In the genomic region with DNA sequence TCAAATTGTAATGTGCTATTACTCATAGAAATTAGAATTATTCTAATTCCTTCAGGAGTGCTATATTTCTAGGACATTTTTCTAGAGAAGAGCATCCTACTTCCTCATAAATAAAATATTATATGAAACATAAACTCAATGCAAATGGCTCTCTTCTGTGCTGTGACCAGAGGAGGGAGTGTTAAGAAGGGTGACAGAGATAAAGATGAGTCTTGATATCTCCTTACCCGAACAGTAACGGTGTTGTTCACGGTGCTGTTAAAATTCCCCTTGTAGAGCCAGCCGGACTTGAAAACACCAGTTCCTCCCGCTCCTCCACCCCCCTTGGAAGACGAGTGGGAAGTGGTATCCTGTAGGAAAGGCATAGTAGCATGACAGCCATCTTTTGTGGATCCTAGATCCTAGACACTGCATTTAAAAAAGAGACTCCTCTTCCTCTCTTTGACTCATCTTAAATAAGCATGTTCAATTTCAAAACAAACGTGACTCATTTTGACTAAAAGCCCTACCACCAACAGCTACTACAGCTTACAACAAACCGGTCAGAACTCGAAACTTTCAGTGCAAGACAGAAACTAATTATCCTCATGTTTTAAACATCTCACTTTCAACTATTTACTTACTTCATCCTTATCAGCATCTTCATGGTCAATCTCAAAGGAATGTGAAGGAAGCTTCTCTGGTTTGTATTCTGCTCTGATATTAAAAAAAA, we compare ENCODE assay signal across 8 cellular contexts.
DNase-seq lines count a peak whose midpoint lies in the region; ATAC-seq and TF ChIP-seq lines count a peak whose summit lies in the region.

No MANE protein-coding gene starts in this region.

- H3K4me3 ChIP-seq in epithelial cell of esophagus (ENCODE audit: low read length) = no peak overlapping the region

- DNase-seq in GM03348 (ENCODE audit: low spot score) (peak; percentile 68), M059J (ENCODE audit: low read depth) (peak; percentile 80), epithelial cell of esophagus (ENCODE audit: low read depth) (peak; percentile 94), NAMALWA (ENCODE audit: low spot score) (no peak), NCI-H446 treated with DMSO at 0.1 percent for 48 hours (lab: John Stamatoyannopoulos, UW) (no peak), HuH-7 (ENCODE audit: low spot score) (no peak)
- DNase-seq in activated effector memory CD4-positive, alpha-beta T cell treated with anti-CD3 and anti-CD28 coated beads, Interleukin-2, amount 50 U/mL, for 16 hours = no peak

- peak; percentile 88 for ATAC-seq in GM21529 (IDR thresholded peaks at IDR 0.05; ENCODE audit: unreplicated experiment)

- TF ChIP-seq CTCF in epithelial cell of esophagus (IDR thresholded peaks at IDR 0.05; ENCODE audit: insufficient read depth, low read depth, low read length, missing control alignments) = no peak

Comparison
In these comparisons a context has a peak if more than half of its experiments do, and no peak if none do; other contexts are left out.
1. DNase-seq: peak in GM03348 (single experiment), M059J (single experiment) and epithelial cell of esophagus (single experiment); none in activated effector memory CD4-positive, alpha-beta T cell treated with anti-CD3 and anti-CD28 coated beads, Interleukin-2, amount 50 U/mL, for 16 hours (single experiment), NAMALWA (single experiment), NCI-H446 treated with DMSO at 0.1 percent for 48 hours (single experiment) and HuH-7 (single experiment).